ENCODE assay signal across 16 cellular contexts in genomic region chr14:102213984-102214658, GRCh38.
DNase-seq lines count a peak whose midpoint lies in the region; ATAC-seq, FAIRE-seq and TF ChIP-seq lines count a peak whose summit lies in the region.
"Had no signal": no experiment of that assay in that cellular context is flagged by ENCODE, and none has a peak within 500 bp of the region (broad histone marks: within the 10 kb centered on the region; RNA-seq: fewer than 3 reads in every experiment).

No MANE protein-coding gene starts in this region.

- H3K27me3 ChIP-seq in RWPE2 (ENCODE audit: insufficient read depth, poor library complexity, severe bottlenecking) (no peaks in the 10 kb centered on the region), keratinocyte (ENCODE audit: control insufficient read depth, extremely low read depth, insufficient read depth, low read length) (no peaks in the 10 kb centered on the region)
- H3K27me3 ChIP-seq: esophagus muscularis mucosa had no signal

- dilution Hi-C loops in keratinocyte (cut with MboI; ENCODE audit: extremely low pct_ligation_motif_present, low sequenced_read_pairs), result no loop called here

- DNase-seq in A549 (ENCODE audit: low read depth in 1 of 2, low spot score in 1 of 2) (peak; percentile 12 to 31), RWPE2 (ENCODE audit: low spot score) (no peak), keratinocyte (ENCODE audit: low read depth, low spot score) (no peak), mucosa of gallbladder (ENCODE audit: low spot score) (no peak), NCI-H69 (lab: John Stamatoyannopoulos, UW) (no peak), dermis blood vessel endothelial cell (no peak)
- DNase-seq: activated CD8-positive, alpha-beta memory T cell treated with anti-CD3 and anti-CD28 coated beads, Interleukin-2, amount 10 ng/mL, durations not matched to agents 7 days and 5 days; cerebellar nuclear complex; EL; MV-4-11; NCI-H345; stimulated activated naive B cell treated with anti-CD40 and anti-IgM and Interleukin-4, amounts not matched to agents 10 μg/mL and 1 μg/mL and 100 μg/mL, for 72 hours had no signal

- H3K9me3 ChIP-seq in A549, result no peaks in the 10 kb centered on the region
- H3K9me3 ChIP-seq in RWPE2 (ENCODE audit: severe bottlenecking), result no peaks in the 10 kb centered on the region
- no peaks in the 10 kb centered on the region for H3K9me3 ChIP-seq in keratinocyte (ENCODE audit: control insufficient read depth, low read depth, low read length)
- H3K9me3 ChIP-seq: esophagus muscularis mucosa had no signal

- CTCF ChIA-PET in A549 (lab: Yijun Ruan, JAX), result interaction anchor here (1.1 to 2.7 kb wide), 5 partner anchors 22 to 103 kb away, joined by 3 to 22 read pairs (median 8); no protein-coding TSS in a partner anchor

- no peak overlapping the region for H3K4me3 ChIP-seq in A549
- no peak overlapping the region for H3K4me3 ChIP-seq in RWPE2 (ENCODE audit: severe bottlenecking)
- H3K4me3 ChIP-seq in keratinocyte (ENCODE audit: control insufficient read depth in 2 of 3, extremely low read depth in 1 of 3, insufficient read depth in 2 of 3, low read depth in 1 of 3, low read length in 3 of 3), result no peak overlapping the region
- H3K4me3 ChIP-seq: esophagus muscularis mucosa had no signal

- H3K9ac ChIP-seq in keratinocyte (ENCODE audit: control insufficient read depth, extremely low read depth, insufficient read depth, low read length), result no peak overlapping the region

- TF ChIP-seq RAD21 in A549 (conservative IDR thresholded peaks at IDR 0.05 in 1 of 2, IDR thresholded peaks at IDR 0.05 in 1 of 2), result 0 out of 5 replicates have a peak, but pooled peaks of 1 of the 2 experiments have one; percentile 18

- no peak overlapping the region for H2AFZ ChIP-seq in keratinocyte (ENCODE audit: control insufficient read depth, low read length)

- no peaks in the 10 kb centered on the region for H3K9me1 ChIP-seq in keratinocyte (ENCODE audit: control insufficient read depth, extremely low read depth, insufficient read depth, low read length)

- H3K36me3 ChIP-seq in RWPE2 (ENCODE audit: low read depth) (peaks cover 39% of the 10 kb centered on the region), keratinocyte (ENCODE audit: control insufficient read depth in 2 of 2, extremely low read depth in 1 of 2, insufficient read depth in 2 of 2, low read length in 2 of 2) (peaks cover 13 to 16% of the 10 kb centered on the region in 2 experiments)

- TF ChIP-seq CTCF in A549 (IDR thresholded peaks at IDR 0.05) (peak; percentile 32; the same call in 1 of the 3 replicates), GM12872 (IDR thresholded peaks at IDR 0.05; ENCODE audit: insufficient read depth, low read depth, low read length) (0 out of 3 replicates have a peak, but pooled peaks have one; percentile 13), RWPE2 (IDR thresholded peaks at IDR 0.05; ENCODE audit: poor library complexity, severe bottlenecking) (peak; percentile 43), keratinocyte (optimal IDR thresholded peaks at IDR 0.05 in 1 of 3, IDR thresholded peaks at IDR 0.05 in 1 of 3, conservative IDR thresholded peaks at IDR 0.05 in 1 of 3; ENCODE audit: extremely low read depth in 1 of 3, insufficient read depth in 2 of 3, low read length in 3 of 3) (no peak)

- TF ChIP-seq POLR2A in A549 (IDR thresholded peaks at IDR 0.05; ENCODE audit: low read length), result no peak

- H3K4me1 ChIP-seq in A549 (no peaks in the 10 kb centered on the region), RWPE2 (ENCODE audit: insufficient read depth, poor library complexity, severe bottlenecking) (no peaks in the 10 kb centered on the region), keratinocyte (ENCODE audit: control insufficient read depth, extremely low read depth, insufficient read depth, low read length) (no peaks in the 10 kb centered on the region)

- H3K4me2 ChIP-seq in A549, result no peak overlapping the region
- no peak overlapping the region for H3K4me2 ChIP-seq in keratinocyte (ENCODE audit: control insufficient read depth, extremely low read depth, insufficient read depth, low read depth, low read length)

- no peak for ATAC-seq in A549
- no peak for ATAC-seq in RWPE2 (ENCODE audit: low read depth)
- no peak for ATAC-seq in HG03460 (IDR thresholded peaks at IDR 0.05; ENCODE audit: unreplicated experiment)
- ATAC-seq: activated CD8-positive, alpha-beta memory T cell treated with anti-CD3 and anti-CD28 coated beads, Interleukin-2, amount 10 ng/mL, durations not matched to agents 7 days and 5 days; activated naive CD4-positive, alpha-beta T cell treated with anti-CD3 and anti-CD28 coated beads, Interleukin-2, amount 50 U/mL, for 72 hours; stimulated activated naive B cell treated with anti-CD40 and anti-IgM and Interleukin-4, amounts not matched to agents 10 μg/mL and 1 μg/mL and 100 μg/mL, for 72 hours had no signal

- no peak overlapping the region for H3K27ac ChIP-seq in A549
- H3K27ac ChIP-seq in RWPE2 (ENCODE audit: poor library complexity, severe bottlenecking), result no peak overlapping the region
- no peak overlapping the region for H3K27ac ChIP-seq in keratinocyte (ENCODE audit: control insufficient read depth, insufficient read depth, low read length)

- FAIRE-seq in A549 (lab: Jason Lieb, UNC) (no peak), keratinocyte (lab: Jason Lieb, UNC) (peak; percentile 46)

- H3K79me2 ChIP-seq in keratinocyte (ENCODE audit: control insufficient read depth, insufficient read depth, low read length), result peaks cover 9% of the 10 kb centered on the region

- POLR2A ChIA-PET in A549 (lab: Yijun Ruan, JAX), result no interaction called here

- H4K20me1 ChIP-seq in keratinocyte (ENCODE audit: control insufficient read depth, extremely low read depth, insufficient read depth, low read length), result no peaks in the 10 kb centered on the region

- no peak for TF ChIP-seq EP300 in A549 (IDR thresholded peaks at IDR 0.05)

- WGBS in A549 (ENCODE audit: missing lambda C conversion rate), result 90% methylated on average over 25 of the region's 25 CpGs

TF ChIP-seq in A549, 52 proteins besides CTCF, POLR2A, EP300 and RAD21:
- TF ChIP-seq SREBF2 (IDR thresholded peaks at IDR 0.05) (no peak), PHF8 (IDR thresholded peaks at IDR 0.05; ENCODE audit: borderline replicate concordance, low read depth) (no peak), RCOR1 (IDR thresholded peaks at IDR 0.05; ENCODE audit: low read depth, low read length) (no peak), ZC3H11A (IDR thresholded peaks at IDR 0.05) (no peak), HMGXB4 (CRISPR knock-in tag; IDR thresholded peaks at IDR 0.05; ENCODE audit: borderline replicate concordance) (no peak), RFX5 (IDR thresholded peaks at IDR 0.05) (no peak), JUNB (IDR thresholded peaks at IDR 0.05) (no peak), EHF (CRISPR knock-in tag; IDR thresholded peaks at IDR 0.05) (no peak)
- TF ChIP-seq, protein P1, sequence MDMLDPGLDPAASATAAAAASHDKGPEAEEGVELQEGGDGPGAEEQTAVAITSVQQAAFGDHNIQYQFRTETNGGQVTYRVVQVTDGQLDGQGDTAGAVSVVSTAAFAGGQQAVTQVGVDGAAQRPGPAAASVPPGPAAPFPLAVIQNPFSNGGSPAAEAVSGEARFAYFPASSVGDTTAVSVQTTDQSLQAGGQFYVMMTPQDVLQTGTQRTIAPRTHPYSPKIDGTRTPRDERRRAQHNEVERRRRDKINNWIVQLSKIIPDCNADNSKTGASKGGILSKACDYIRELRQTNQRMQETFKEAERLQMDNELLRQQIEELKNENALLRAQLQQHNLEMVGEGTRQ (IDR thresholded peaks at IDR 0.05), result no peak

Comparison
In these comparisons a context has a peak if more than half of its experiments do, and no peak if none do; other contexts are left out.
1. DNase-seq: peak in A549 (2 of 2); none in RWPE2 (single experiment), keratinocyte (single experiment), mucosa of gallbladder (single experiment), NCI-H69 (single experiment) and dermis blood vessel endothelial cell (single experiment).
2. CTCF ChIP-seq: peak in A549 (single experiment), GM12872 (single experiment) and RWPE2 (single experiment); none in keratinocyte (0 of 3).